ENCODE assay signal across 8 cellular contexts in genomic region chr10:6889718-6890117, GRCh38.
"Had no signal": no experiment of that assay in that cellular context is flagged by ENCODE, and none has a peak within 500 bp of the region (broad histone marks: within the 10 kb centered on the region; RNA-seq: fewer than 3 reads in every experiment).

No MANE protein-coding gene starts in this region.

- DNase-seq: GDM1, GF-D8 had no signal

- H3K4me3 ChIP-seq: GM12878 had no signal

- ATAC-seq: GM12878 had no signal

- FAIRE-seq: G401.6, GM12878, GM12891, GM12892, GM18507, GM19239 had no signal
